8 cellular contexts compared by ENCODE assay signal in genomic region chr15:75024102-75024636, GRCh38. TPM values are rescaled to one million over a fixed set of nuclear protein-coding genes. Genes with fewer than 3 reads are reported as not detected.
A peak's percentile ranks its signal among the peaks of the same experiment; 100 is the strongest.
DNase-seq lines count a peak whose midpoint lies in the region; ATAC-seq and TF ChIP-seq lines count a peak whose summit lies in the region.

No MANE protein-coding gene starts in this region.

- H3K9ac ChIP-seq in OCI-LY3 (ENCODE audit: low read length) = peak overlapping the region; percentile 97

- no peaks in the 10 kb centered on the region for H3K9me3 ChIP-seq in OCI-LY3 (ENCODE audit: insufficient read depth, low read length)
- H3K9me3 ChIP-seq in right lobe of liver = no peaks in the 10 kb centered on the region
- no peaks in the 10 kb centered on the region for H3K9me3 ChIP-seq in tibial nerve

- 37% methylated on average over 3 of the region's 5 CpGs for whole genome bisulfite sequencing in right lobe of liver (ENCODE audit: insufficient coverage, low coverage, low lambda C conversion rate, missing lambda C conversion rate)
- WGBS in tibial nerve, 2 donors = 22 to 25% methylated on average over 5 of the region's 5 CpGs

- no peaks in the 10 kb centered on the region for H4K20me1 ChIP-seq in OCI-LY3 (ENCODE audit: insufficient read depth, low read length)

- H3K4me3 ChIP-seq in AG04449 (ENCODE audit: low read depth, low read length) = peak overlapping the region; percentile 99
- peak overlapping the region; percentile 94 for H3K4me3 ChIP-seq in GM06990 (replicated peaks; ENCODE audit: low read depth, low read length)
- peak overlapping the region; percentile 93 for H3K4me3 ChIP-seq in OCI-LY3 (ENCODE audit: low read length)
- H3K4me3 ChIP-seq in right lobe of liver = peak overlapping the region; percentile 61 to 87 (median 81)
- H3K4me3 ChIP-seq in tibial nerve = peak overlapping the region; percentile 62 to 87 (median 72)

- TF ChIP-seq POLR2A in right lobe of liver (IDR thresholded peaks at IDR 0.05) = no peak
- TF ChIP-seq POLR2A in tibial nerve (IDR thresholded peaks at IDR 0.05) = no peak

- no peak for TF ChIP-seq CTCF in AG04449 (IDR thresholded peaks at IDR 0.05; ENCODE audit: insufficient read depth, low read length, missing control alignments)
- no peak for TF ChIP-seq CTCF in GM06990 (IDR thresholded peaks at IDR 0.05; ENCODE audit: insufficient read depth, low read length, poor library complexity, severe bottlenecking)
- TF ChIP-seq CTCF in OCI-LY3 (IDR thresholded peaks at IDR 0.05; ENCODE audit: low read depth, low read length) = no peak
- TF ChIP-seq CTCF in right lobe of liver (IDR thresholded peaks at IDR 0.05) = no peak
- TF ChIP-seq CTCF in tibial nerve (IDR thresholded peaks at IDR 0.05) = no peak

- POLR2A ChIA-PET in AG04449 (lab: Yijun Ruan, JAX) = interaction anchor here (0.6 to 1.4 kb wide), 6 partner anchors 19 to 344 kb away, joined by 3 to 8 read pairs (median 3); no protein-coding TSS in a partner anchor

- CTCF ChIA-PET in AG04449 (lab: Yijun Ruan, JAX) = interaction anchor here (1.4 to 10.5 kb wide), 3 partner anchors 170 to 184 kb away, joined by 3 to 337 read pairs (median 15); partner anchors contain the start of gene C15orf39

- H3K36me3 ChIP-seq in GM06990 (ENCODE audit: control insufficient read depth, insufficient read depth, low read length) = peaks cover 4% of the 10 kb centered on the region
- peaks cover 4% of the 10 kb centered on the region for H3K36me3 ChIP-seq in OCI-LY3 (replicated peaks; ENCODE audit: low read depth, low read length)
- H3K36me3 ChIP-seq in right lobe of liver = no peaks in the 10 kb centered on the region
- peaks cover 0 to 11% (median 0%) of the 10 kb centered on the region in 3 donors for H3K36me3 ChIP-seq in tibial nerve

- ATAC-seq in right lobe of liver (peak; percentile 32 to 47 (median 38)), GM21723 (IDR thresholded peaks at IDR 0.05; ENCODE audit: unreplicated experiment) (no peak)

- DNase-seq in AG04449 (ENCODE audit: low read depth, low spot score) (no peak), GM06990 (ENCODE audit: extremely low read depth, insufficient read length) (no peak), caudate nucleus (lab: John Stamatoyannopoulos, UW) (peak in 1 of 61 donors; percentile 14), right lobe of liver (no peak), tibial nerve (ENCODE audit: low spot score in 2 of 2) (peak in 1 of 2 donors; percentile 23), kidney glomerular epithelial cell (lab: John Stamatoyannopoulos, UW) (no peak)

- intact Hi-C loops in right lobe of liver (cut with DNase I) = loop anchor here in 1 of 2 donors (10.0 kb wide), 1 partner anchor 281 kb away; no protein-coding TSS in a partner anchor

- peak overlapping the region; percentile 85 for H3K4me2 ChIP-seq in OCI-LY3 (ENCODE audit: low read length)

- H3K27me3 ChIP-seq in GM06990 (replicated peaks; ENCODE audit: control insufficient read depth, insufficient read depth, low read length) = no peaks in the 10 kb centered on the region
- H3K27me3 ChIP-seq in OCI-LY3 (ENCODE audit: low read depth, low read length) = no peaks in the 10 kb centered on the region
- no peaks in the 10 kb centered on the region for H3K27me3 ChIP-seq in right lobe of liver
- no peaks in the 10 kb centered on the region for H3K27me3 ChIP-seq in tibial nerve

- no peak for TF ChIP-seq EP300 in tibial nerve (IDR thresholded peaks at IDR 0.05)

- H3K27ac ChIP-seq in OCI-LY3 (ENCODE audit: low read length) = peak overlapping the region; percentile 63; the same call in 1 of the 2 replicates
- peak overlapping the region; percentile 95 for H3K27ac ChIP-seq in caudate nucleus (ENCODE audit: low read depth, low read length)
- H3K27ac ChIP-seq in right lobe of liver = peak overlapping the region in 1 of 3 donors; percentile 76
- peak overlapping the region in 3 of 4 donors; percentile 89 to 95 (median 93) for H3K27ac ChIP-seq in tibial nerve

- H3K4me1 ChIP-seq in OCI-LY3 (ENCODE audit: low read length) (peaks cover 10% of the 10 kb centered on the region; the same call in 1 of the 2 replicates), right lobe of liver (peaks cover 0 to 18% (median 8%) of the 10 kb centered on the region in 4 donors), tibial nerve (peaks cover 0 to 32% (median 16%) of the 10 kb centered on the region in 4 donors)

- H2AFZ ChIP-seq in OCI-LY3 (ENCODE audit: low read depth, low read length) = peak overlapping the region; percentile 81; the same call in 1 of the 2 replicates

- H3K79me2 ChIP-seq in OCI-LY3 (ENCODE audit: low read length) = peaks cover 10% of the 10 kb centered on the region

RNA-seq across cellular contexts. Expression of gene PPCDC, which starts 0.8 kb away (rescaled TPM):
- total RNA-seq in right lobe of liver (10 to 100 TPM in 2 of 6 experiments, 1 to 10 TPM in 4; 5.9 to 21.5 (median 8.3) TPM), tibial nerve (10 to 100 TPM; 19.8 to 42.5 (median 36.4) TPM)

RNA-seq across cellular contexts. Expression of gene SCAMP5, which starts 28.8 kb away (rescaled TPM):
- total RNA-seq in right lobe of liver = 10 to 100 TPM in 3 of 6 experiments, 1 to 10 TPM in 2, under 1 TPM in 1; 0.53 to 15.7 (median 7.7) TPM
- 10 to 100 TPM in 2 of 4 donors, 1 to 10 TPM in 2; 1.5 to 14.1 (median 8.8) TPM for total RNA-seq in tibial nerve
